In genomic region chr14:99628832-99629618, GRCh38 we compare ENCODE assay signal across 9 cellular contexts. TPM values are rescaled to one million over a fixed set of nuclear protein-coding genes. Genes with fewer than 3 reads are reported as not detected.
A peak's percentile ranks its signal among the peaks of the same experiment; 100 is the strongest.
DNase-seq lines count a peak whose midpoint lies in the region; ATAC-seq and TF ChIP-seq lines count a peak whose summit lies in the region.
"Had no signal": no experiment of that assay in that cellular context is flagged by ENCODE, and none has a peak within 500 bp of the region (broad histone marks: within the 10 kb centered on the region; RNA-seq: fewer than 3 reads in every experiment).

No MANE protein-coding gene starts in this region.

- peak; percentile 91 for ATAC-seq in GM19043 (IDR thresholded peaks at IDR 0.05; ENCODE audit: low read depth, unreplicated experiment)
- ATAC-seq in Panc1 = peak; percentile 95

- POLR2A ChIA-PET in Panc1 (lab: Charles Lee) = interaction anchor here (0.7 kb wide), 1 partner anchor 317 kb away, joined by 3 read pairs; no protein-coding TSS in a partner anchor

- no TSS peak for BruUV-seq in Panc1 (replicated peaks; lab: Mats Ljungman, UMichigan)

- no peak for TF ChIP-seq POLR2A in stomach (IDR thresholded peaks at IDR 0.05)

- H3K4me1 ChIP-seq in Panc1 (ENCODE audit: control insufficient read depth, insufficient read depth, low read length) (peaks cover 5% of the 10 kb centered on the region), stomach (peaks cover 0 to 22% (median 10%) of the 10 kb centered on the region in 4 donors)

- peak; percentile 96 for TF ChIP-seq CTCF in Panc1 (IDR thresholded peaks at IDR 0.05)
- TF ChIP-seq CTCF in fibroblast of mammary gland (conservative IDR thresholded peaks at IDR 0.05; ENCODE audit: control insufficient read depth, insufficient read depth, low read depth, low read length) = peak; percentile 92
- TF ChIP-seq CTCF in nephron progenitor cell (IDR thresholded peaks at IDR 0.05) = peak; percentile 97
- TF ChIP-seq CTCF in stomach (IDR thresholded peaks at IDR 0.05) = peak in 6 of 7 experiments; percentile 79 to 98 (median 96)

- H3K27me3 ChIP-seq in Panc1 (ENCODE audit: control insufficient read depth, insufficient read depth, low read length) (no peaks in the 10 kb centered on the region), stomach (peaks cover 0 to 18% (median 0%) of the 10 kb centered on the region in 3 donors)

- H3K27ac ChIP-seq in Panc1 (ENCODE audit: low read length) (no peak overlapping the region; the same call in 1 of the 2 replicates), stomach (no peak overlapping the region)

- H3K4me3 Mint-ChIP-seq in nephron progenitor cell = no peak overlapping the region
- H3K4me3 Mint-ChIP-seq: stimulated activated naive CD8-positive, alpha-beta T cell treated with anti-CD3 and anti-CD28 coated beads, Interleukin-15, Interleukin-2, amounts not matched to agents 100 ng/mL and 50 ng/mL, for 24 hours had no signal

- peaks cover 12% of the 10 kb centered on the region for H3K27me3 Mint-ChIP-seq in nephron progenitor cell (ENCODE audit: low read depth, poor library complexity)

- H3K9me3 ChIP-seq in Panc1 (ENCODE audit: control insufficient read depth, insufficient read depth, low read depth, low read length) = no peaks in the 10 kb centered on the region
- no peaks in the 10 kb centered on the region for H3K9me3 ChIP-seq in stomach

- DNase-seq in AG08396 (ENCODE audit: low spot score) (peak; percentile 88), Panc1 (ENCODE audit: low read depth, low spot score) (peak; percentile 30), fibroblast of mammary gland (ENCODE audit: low read depth) (peak; percentile 45), nephron progenitor cell (peak; percentile 85), stomach (peak; percentile 87)
- peak; percentile 72 to 81 for DNase-seq in activated T-cell treated with anti-CD3 and anti-CD28 coated beads, Interleukin-2, amount 50 U/mL, for 48 hours

- H3K36me3 ChIP-seq in Panc1 (ENCODE audit: control insufficient read depth, insufficient read depth, low read length) (no peaks in the 10 kb centered on the region), stomach (no peaks in the 10 kb centered on the region)

- intact Hi-C loops in Panc1 (cut with micrococcal nuclease; ENCODE audit: unreplicated experiment) (loop anchor here (2.0 kb wide), 1 partner anchor 110 kb away; no protein-coding TSS in a partner anchor), stomach (cut with DNase I; ENCODE audit: low total_unique reads) (no loop called here)

- TF ChIP-seq RAD21 in Ishikawa (IDR thresholded peaks at IDR 0.05; ENCODE audit: low read depth) = peak; percentile 99

- in situ Hi-C loops in Panc1 (cut with HindIII; ENCODE audit: low pct_unique_long_range_greater_than_20kb, low sequenced_read_pairs) = no loop called here

- H3K4me3 ChIP-seq in Panc1 (ENCODE audit: low read depth in 2 of 2, low read length in 2 of 2) (no peak overlapping the region), fibroblast of mammary gland (ENCODE audit: control insufficient read depth, low read depth, low read length) (no peak overlapping the region), stomach (no peak overlapping the region)

- CTCF ChIA-PET in Panc1 (lab: Charles Lee) = interaction anchor here (1.0 to 1.2 kb wide), 2 partner anchors 110 to 113 kb away, joined by 3 read pairs; no protein-coding TSS in a partner anchor

- WGBS in stomach, 5 donors = 17 to 41% (median 23%) methylated on average over 9 to 21 of the region's 21 CpGs

- no peak overlapping the region for H3K27ac Mint-ChIP-seq in nephron progenitor cell
- H3K27ac Mint-ChIP-seq: stimulated activated naive CD8-positive, alpha-beta T cell treated with anti-CD3 and anti-CD28 coated beads, Interleukin-15, Interleukin-2, amounts not matched to agents 100 ng/mL and 50 ng/mL, for 24 hours had no signal

- H3K9me3 Mint-ChIP-seq in nephron progenitor cell = no peaks in the 10 kb centered on the region
- H3K9me3 Mint-ChIP-seq: stimulated activated naive CD8-positive, alpha-beta T cell treated with anti-CD3 and anti-CD28 coated beads, Interleukin-15, Interleukin-2, amounts not matched to agents 100 ng/mL and 50 ng/mL, for 24 hours had no signal

- peaks cover 18% of the 10 kb centered on the region for H3K4me1 Mint-ChIP-seq in nephron progenitor cell

- TF ChIP-seq EP300 in Ishikawa (IDR thresholded peaks at IDR 0.05; ENCODE audit: borderline replicate concordance) = no peak
- TF ChIP-seq EP300 in stomach (IDR thresholded peaks at IDR 0.05) = no peak

- no peaks in the 10 kb centered on the region for H3K36me3 Mint-ChIP-seq in nephron progenitor cell (ENCODE audit: low read depth)

TF ChIP-seq in Ishikawa, 13 proteins besides CTCF, POLR2A, EP300 and RAD21:
- TF ChIP-seq REST (IDR thresholded peaks at IDR 0.05; ENCODE audit: low read depth) = no peak
- TF ChIP-seq TCF12 (IDR thresholded peaks at IDR 0.05; ENCODE audit: low read depth) = 0 out of 2 replicates have a peak, but pooled peaks have one; percentile 18
- no peak for TF ChIP-seq CREB1 (IDR thresholded peaks at IDR 0.05; ENCODE audit: low read depth)
- no peak for TF ChIP-seq TEAD4 (IDR thresholded peaks at IDR 0.05)
- no peak for TF ChIP-seq ZBTB7A (IDR thresholded peaks at IDR 0.05; ENCODE audit: low read depth)
- TF ChIP-seq, protein P1, sequence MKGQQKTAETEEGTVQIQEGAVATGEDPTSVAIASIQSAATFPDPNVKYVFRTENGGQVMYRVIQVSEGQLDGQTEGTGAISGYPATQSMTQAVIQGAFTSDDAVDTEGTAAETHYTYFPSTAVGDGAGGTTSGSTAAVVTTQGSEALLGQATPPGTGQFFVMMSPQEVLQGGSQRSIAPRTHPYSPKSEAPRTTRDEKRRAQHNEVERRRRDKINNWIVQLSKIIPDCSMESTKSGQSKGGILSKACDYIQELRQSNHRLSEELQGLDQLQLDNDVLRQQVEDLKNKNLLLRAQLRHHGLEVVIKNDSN (IDR thresholded peaks at IDR 0.05) = peak; percentile 83
- peak; percentile 45; the same call in 1 of the 2 replicates for TF ChIP-seq MAX (IDR thresholded peaks at IDR 0.05)
- TF ChIP-seq CEBPB (IDR thresholded peaks at IDR 0.05) = no peak
- no peak for TF ChIP-seq EGR1 (IDR thresholded peaks at IDR 0.05)

RNA-seq across cellular contexts. Expression of gene HHIPL1, which starts 15.9 kb away (rescaled TPM):
- total RNA-seq in Panc1 (2021; ENCODE audit: unreplicated experiment) (2.1 TPM), stomach (1 to 10 TPM in 3 of 5 donors, under 1 TPM in 1, not detected in 1; 0.45 to 2.0 (median 1.2) TPM)
- polyA plus RNA-seq in Panc1 (2012; ENCODE audit: insufficient read length) = 3.8 TPM
- under 1 TPM; 0.15 to 0.68 (median 0.20) TPM for polyA plus RNA-seq in stomach

RNA-seq across cellular contexts. Expression of gene CCDC85C, which starts 25.0 kb away (rescaled TPM):
- 96.6 TPM for total RNA-seq in Panc1 (2021; ENCODE audit: unreplicated experiment)
- polyA plus RNA-seq in Panc1 (2012; ENCODE audit: insufficient read length) = 64.9 TPM
- total RNA-seq in stomach = 10 to 100 TPM; 10.5 to 28.6 (median 14.5) TPM
- 10 to 100 TPM; 11.4 to 20.1 (median 17.3) TPM for polyA plus RNA-seq in stomach

RNA-seq across cellular contexts. Expression of gene CYP46A1, which starts 55.1 kb away (rescaled TPM):
- 0.36 TPM for total RNA-seq in Panc1 (2021; ENCODE audit: unreplicated experiment)
- 0.22 TPM for polyA plus RNA-seq in Panc1 (2012; ENCODE audit: insufficient read length)
- total RNA-seq in stomach = 1 to 10 TPM in 3 of 5 donors, not detected in 2; 1.2 to 2.9 (median 2.2) TPM
- under 1 TPM; 0.15 to 0.68 (median 0.53) TPM for polyA plus RNA-seq in stomach

Comparison
In these comparisons a context has a peak if more than half of its experiments do, and no peak if none do; other contexts are left out.
1. DNase-seq: peak in every context shown above with its lines; median percentile 88 in AG08396; 87 in stomach; 85 in nephron progenitor cell; 76 in activated T-cell treated with anti-CD3 and anti-CD28 coated beads, Interleukin-2, amount 50 U/mL, for 48 hours; 45 in fibroblast of mammary gland; 30 in Panc1.